In the genomic region with DNA sequence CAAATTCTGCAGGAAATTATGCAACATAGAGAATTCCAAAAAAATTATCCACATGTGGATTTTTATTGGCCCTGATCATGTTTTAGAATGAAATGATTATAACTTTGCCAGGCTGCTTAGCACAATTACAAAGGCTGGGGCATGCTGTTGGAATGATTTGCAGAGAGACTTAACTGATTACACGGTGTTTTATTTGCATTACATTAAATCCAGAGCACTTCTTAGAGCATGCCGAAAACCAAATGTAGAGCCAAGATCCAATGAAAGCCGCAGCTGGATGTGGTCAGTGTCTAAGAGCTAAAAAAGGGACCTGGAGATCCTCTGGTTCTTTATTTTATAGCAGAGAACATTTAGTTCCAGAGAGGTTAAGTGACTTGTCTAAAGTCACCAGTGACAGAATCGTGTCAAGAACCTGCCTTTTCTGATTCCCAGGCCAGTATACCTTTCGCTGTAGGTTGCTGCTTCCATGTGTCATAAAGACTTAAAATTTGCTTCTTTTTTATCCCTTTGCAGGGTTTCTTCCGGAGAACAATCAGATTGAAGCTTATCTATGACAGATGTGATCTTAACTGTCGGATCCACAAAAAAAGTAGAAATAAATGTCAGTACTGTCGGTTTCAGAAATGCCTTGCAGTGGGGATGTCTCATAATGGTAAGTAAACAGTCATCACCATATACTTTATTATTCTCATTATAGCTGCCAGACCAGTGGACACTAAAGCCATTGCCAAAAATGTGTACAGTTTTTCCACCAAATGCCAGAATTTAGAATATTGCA, we compare ENCODE assay signal across 17 cellular contexts.
"Had no signal": no experiment of that assay in that cellular context is flagged by ENCODE, and none has a peak within 500 bp of the region (broad histone marks: within the 10 kb centered on the region; RNA-seq: fewer than 3 reads in every experiment).

No MANE protein-coding gene starts in this region.

- H3K27me3 ChIP-seq: testis had no signal

- H3K4me3 ChIP-seq: psoas muscle, testis had no signal

- H3K27ac ChIP-seq: foreskin keratinocyte, psoas muscle, testis had no signal

- H3K9me3 ChIP-seq: psoas muscle, testis had no signal

- H3K4me1 ChIP-seq: foreskin keratinocyte, testis had no signal

- DNase-seq: activated CD4-positive, alpha-beta T cell treated with anti-CD3 and anti-CD28 coated beads for 36 hours; activated CD8-positive, alpha-beta memory T cell treated with anti-CD3 and anti-CD28 coated beads, Interleukin-2, amount 50 U/mL, for 48 hours; activated CD8-positive, alpha-beta T cell treated with anti-CD3 and anti-CD28 coated beads, Interleukin-2, amount 10 ng/mL, durations not matched to agents 7 days and 5 days; activated naive CD8-positive, alpha-beta T cell treated with anti-CD3 and anti-CD28 coated beads, Interleukin-2, amount 10 ng/mL, durations not matched to agents 7 days and 5 days; aorta; effector CD4-positive, alpha-beta T cell; foreskin keratinocyte; head of caudate nucleus; left cardiac atrium; nephron progenitor cell; psoas muscle; stimulated activated CD4-positive, alpha-beta T cell treated with anti-CD3 and anti-CD28 coated beads, Interleukin-12 subunit alpha, Interleukin-12 subunit beta, amount 100 ng/mL, for 4 hours; stimulated activated CD4-positive, alpha-beta T cell treated with anti-CD3 and anti-CD28 coated beads, Interleukin-2, amount 100 ng/mL, for 48 hours; stimulated activated CD8-positive, alpha-beta memory T cell treated with anti-CD3 and anti-CD28 coated beads, Interleukin-4, amount 100 ng/mL, for 48 hours; T-helper 9 cell; testis had no signal

- ATAC-seq: activated CD4-positive, alpha-beta T cell treated with anti-CD3 and anti-CD28 coated beads for 36 hours; activated CD8-positive, alpha-beta T cell treated with anti-CD3 and anti-CD28 coated beads, Interleukin-2, amount 10 ng/mL, durations not matched to agents 7 days and 5 days; foreskin keratinocyte; left cardiac atrium; psoas muscle; sciatic nerve had no signal
